Comparison of ENCODE assay signal across 1 cellular context in the genomic region with DNA sequence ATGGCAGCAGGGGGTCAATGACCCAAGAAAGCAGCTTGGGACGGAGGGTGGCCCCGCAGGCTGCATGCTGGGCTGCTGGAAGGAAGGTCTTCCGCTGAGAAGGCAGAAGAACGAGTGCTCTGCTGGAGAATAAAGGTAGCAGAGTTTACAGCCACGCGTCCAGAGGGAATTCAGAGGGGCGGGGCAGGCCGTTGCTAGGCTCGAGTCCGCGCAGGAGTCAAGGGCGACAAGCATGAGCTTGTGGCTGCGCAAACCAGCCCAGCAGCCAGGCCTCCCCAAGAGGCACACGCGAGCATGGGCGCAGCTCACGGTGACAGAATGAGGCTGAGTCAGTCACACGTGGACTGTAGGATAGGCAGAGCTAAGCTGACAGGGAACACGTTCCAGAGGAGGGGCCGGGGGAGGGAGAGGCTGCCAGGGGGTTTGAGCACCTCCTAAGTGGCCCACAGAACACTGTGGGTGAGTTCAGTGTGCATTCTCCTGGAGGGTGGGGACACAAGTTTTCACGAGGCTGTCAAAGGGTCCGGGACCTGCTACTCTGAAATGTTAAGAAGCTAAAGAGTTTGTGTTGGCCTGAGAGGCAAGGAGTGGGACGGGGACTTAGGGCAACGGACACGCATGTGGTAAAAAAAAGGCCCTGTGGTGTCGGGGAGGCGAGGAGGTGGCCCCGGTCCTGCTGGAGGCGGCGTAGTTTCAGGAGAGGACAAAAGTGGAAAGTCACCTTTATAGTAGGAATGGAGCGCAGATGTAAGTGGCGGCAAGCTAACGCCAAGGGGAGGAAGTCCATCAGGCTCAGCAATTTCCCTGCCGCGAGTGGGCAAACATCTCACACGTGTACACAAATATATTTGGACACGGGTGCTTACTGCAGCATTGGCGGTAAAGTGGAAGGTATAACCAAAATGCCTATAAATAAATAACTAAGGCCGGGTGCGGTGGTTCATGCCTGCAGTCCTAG.
A peak's percentile ranks its signal among the peaks of the same experiment; 100 is the strongest.
TF ChIP-seq lines count a peak whose summit lies in the region.

No MANE protein-coding gene starts in this region.

TF ChIP-seq in K562, 482 proteins besides CTCF, POLR2A, EP300 and RAD21 (continued from another document and continues in another):
- TF ChIP-seq, protein P1, sequence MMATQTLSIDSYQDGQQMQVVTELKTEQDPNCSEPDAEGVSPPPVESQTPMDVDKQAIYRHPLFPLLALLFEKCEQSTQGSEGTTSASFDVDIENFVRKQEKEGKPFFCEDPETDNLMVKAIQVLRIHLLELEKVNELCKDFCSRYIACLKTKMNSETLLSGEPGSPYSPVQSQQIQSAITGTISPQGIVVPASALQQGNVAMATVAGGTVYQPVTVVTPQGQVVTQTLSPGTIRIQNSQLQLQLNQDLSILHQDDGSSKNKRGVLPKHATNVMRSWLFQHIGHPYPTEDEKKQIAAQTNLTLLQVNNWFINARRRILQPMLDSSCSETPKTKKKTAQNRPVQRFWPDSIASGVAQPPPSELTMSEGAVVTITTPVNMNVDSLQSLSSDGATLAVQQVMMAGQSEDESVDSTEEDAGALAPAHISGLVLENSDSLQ (IDR thresholded peaks at IDR 0.05), result peak; percentile 57
- TF ChIP-seq FIP1L1 (IDR thresholded peaks at IDR 0.05; ENCODE audit: low read depth, low read length, poor library complexity, severe bottlenecking) (no peak), ZBED1 (IDR thresholded peaks at IDR 0.05) (no peak), ZNF431 (CRISPR knock-in tag; IDR thresholded peaks at IDR 0.05) (no peak; the same call in 1 of the 2 replicates), ZFP36 (IDR thresholded peaks at IDR 0.05; ENCODE audit: low read depth, low read length, partially characterized antibody) (no peak), SNIP1 (IDR thresholded peaks at IDR 0.05; ENCODE audit: low read depth) (no peak), GABPB2 (CRISPR knock-in tag; conservative IDR thresholded peaks at IDR 0.05) (no peak), ARID2 (IDR thresholded peaks at IDR 0.05) (no peak), MECOM (CRISPR knock-in tag; IDR thresholded peaks at IDR 0.05) (no peak), PHF8 (IDR thresholded peaks at IDR 0.05; ENCODE audit: borderline replicate concordance, low read length) (peak; percentile 44; the same call in 1 of the 2 replicates), NRF1 (conservative IDR thresholded peaks at IDR 0.05 in 1 of 2, IDR thresholded peaks at IDR 0.05 in 1 of 2) (peak; percentile 90 to 92), HNRNPUL1 (IDR thresholded peaks at IDR 0.05; ENCODE audit: low read length) (no peak)
- TF ChIP-seq, protein P2, sequence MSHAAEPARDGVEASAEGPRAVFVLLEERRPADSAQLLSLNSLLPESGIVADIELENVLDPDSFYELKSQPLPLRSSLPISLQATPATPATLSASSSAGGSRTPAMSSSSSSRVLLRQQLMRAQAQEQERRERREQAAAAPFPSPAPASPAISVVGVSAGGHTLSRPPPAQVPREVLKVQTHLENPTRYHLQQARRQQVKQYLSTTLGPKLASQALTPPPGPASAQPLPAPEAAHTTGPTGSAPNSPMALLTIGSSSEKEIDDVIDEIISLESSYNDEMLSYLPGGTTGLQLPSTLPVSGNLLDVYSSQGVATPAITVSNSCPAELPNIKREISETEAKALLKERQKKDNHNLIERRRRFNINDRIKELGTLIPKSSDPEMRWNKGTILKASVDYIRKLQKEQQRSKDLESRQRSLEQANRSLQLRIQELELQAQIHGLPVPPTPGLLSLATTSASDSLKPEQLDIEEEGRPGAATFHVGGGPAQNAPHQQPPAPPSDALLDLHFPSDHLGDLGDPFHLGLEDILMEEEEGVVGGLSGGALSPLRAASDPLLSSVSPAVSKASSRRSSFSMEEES (CRISPR knock-in tag; IDR thresholded peaks at IDR 0.05), result no peak
- TF ChIP-seq, protein P3, sequence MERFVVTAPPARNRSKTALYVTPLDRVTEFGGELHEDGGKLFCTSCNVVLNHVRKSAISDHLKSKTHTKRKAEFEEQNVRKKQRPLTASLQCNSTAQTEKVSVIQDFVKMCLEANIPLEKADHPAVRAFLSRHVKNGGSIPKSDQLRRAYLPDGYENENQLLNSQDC (CRISPR knock-in tag; IDR thresholded peaks at IDR 0.05), result no peak
- TF ChIP-seq, protein P4, sequence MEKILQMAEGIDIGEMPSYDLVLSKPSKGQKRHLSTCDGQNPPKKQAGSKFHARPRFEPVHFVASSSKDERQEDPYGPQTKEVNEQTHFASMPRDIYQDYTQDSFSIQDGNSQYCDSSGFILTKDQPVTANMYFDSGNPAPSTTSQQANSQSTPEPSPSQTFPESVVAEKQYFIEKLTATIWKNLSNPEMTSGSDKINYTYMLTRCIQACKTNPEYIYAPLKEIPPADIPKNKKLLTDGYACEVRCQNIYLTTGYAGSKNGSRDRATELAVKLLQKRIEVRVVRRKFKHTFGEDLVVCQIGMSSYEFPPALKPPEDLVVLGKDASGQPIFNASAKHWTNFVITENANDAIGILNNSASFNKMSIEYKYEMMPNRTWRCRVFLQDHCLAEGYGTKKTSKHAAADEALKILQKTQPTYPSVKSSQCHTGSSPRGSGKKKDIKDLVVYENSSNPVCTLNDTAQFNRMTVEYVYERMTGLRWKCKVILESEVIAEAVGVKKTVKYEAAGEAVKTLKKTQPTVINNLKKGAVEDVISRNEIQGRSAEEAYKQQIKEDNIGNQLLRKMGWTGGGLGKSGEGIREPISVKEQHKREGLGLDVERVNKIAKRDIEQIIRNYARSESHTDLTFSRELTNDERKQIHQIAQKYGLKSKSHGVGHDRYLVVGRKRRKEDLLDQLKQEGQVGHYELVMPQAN (IDR thresholded peaks at IDR 0.05; ENCODE audit: borderline replicate concordance), result peak; percentile 86; the same call in 1 of the 2 replicates
- TF ChIP-seq, protein P5, sequence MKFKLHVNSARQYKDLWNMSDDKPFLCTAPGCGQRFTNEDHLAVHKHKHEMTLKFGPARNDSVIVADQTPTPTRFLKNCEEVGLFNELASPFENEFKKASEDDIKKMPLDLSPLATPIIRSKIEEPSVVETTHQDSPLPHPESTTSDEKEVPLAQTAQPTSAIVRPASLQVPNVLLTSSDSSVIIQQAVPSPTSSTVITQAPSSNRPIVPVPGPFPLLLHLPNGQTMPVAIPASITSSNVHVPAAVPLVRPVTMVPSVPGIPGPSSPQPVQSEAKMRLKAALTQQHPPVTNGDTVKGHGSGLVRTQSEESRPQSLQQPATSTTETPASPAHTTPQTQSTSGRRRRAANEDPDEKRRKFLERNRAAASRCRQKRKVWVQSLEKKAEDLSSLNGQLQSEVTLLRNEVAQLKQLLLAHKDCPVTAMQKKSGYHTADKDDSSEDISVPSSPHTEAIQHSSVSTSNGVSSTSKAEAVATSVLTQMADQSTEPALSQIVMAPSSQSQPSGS (CRISPR knock-in tag; IDR thresholded peaks at IDR 0.05), result no peak
- TF ChIP-seq, protein P6, sequence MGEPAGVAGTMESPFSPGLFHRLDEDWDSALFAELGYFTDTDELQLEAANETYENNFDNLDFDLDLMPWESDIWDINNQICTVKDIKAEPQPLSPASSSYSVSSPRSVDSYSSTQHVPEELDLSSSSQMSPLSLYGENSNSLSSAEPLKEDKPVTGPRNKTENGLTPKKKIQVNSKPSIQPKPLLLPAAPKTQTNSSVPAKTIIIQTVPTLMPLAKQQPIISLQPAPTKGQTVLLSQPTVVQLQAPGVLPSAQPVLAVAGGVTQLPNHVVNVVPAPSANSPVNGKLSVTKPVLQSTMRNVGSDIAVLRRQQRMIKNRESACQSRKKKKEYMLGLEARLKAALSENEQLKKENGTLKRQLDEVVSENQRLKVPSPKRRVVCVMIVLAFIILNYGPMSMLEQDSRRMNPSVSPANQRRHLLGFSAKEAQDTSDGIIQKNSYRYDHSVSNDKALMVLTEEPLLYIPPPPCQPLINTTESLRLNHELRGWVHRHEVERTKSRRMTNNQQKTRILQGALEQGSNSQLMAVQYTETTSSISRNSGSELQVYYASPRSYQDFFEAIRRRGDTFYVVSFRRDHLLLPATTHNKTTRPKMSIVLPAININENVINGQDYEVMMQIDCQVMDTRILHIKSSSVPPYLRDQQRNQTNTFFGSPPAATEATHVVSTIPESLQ (CRISPR knock-in tag; IDR thresholded peaks at IDR 0.05), result 0 out of 2 replicates have a peak, but pooled peaks have one; percentile 56
- TF ChIP-seq, protein P7, sequence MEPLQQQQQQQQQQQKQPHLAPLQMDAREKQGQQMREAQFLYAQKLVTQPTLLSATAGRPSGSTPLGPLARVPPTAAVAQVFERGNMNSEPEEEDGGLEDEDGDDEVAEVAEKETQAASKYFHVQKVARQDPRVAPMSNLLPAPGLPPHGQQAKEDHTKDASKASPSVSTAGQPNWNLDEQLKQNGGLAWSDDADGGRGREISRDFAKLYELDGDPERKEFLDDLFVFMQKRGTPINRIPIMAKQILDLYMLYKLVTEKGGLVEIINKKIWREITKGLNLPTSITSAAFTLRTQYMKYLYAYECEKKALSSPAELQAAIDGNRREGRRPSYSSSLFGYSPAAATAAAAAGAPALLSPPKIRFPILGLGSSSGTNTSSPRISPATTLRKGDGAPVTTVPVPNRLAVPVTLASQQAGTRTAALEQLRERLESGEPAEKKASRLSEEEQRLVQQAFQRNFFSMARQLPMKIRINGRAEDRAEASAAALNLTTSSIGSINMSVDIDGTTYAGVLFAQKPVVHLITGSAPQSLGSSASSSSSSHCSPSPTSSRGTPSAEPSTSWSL (CRISPR knock-in tag; IDR thresholded peaks at IDR 0.05; ENCODE audit: borderline replicate concordance), result no peak
- TF ChIP-seq, protein P8, sequence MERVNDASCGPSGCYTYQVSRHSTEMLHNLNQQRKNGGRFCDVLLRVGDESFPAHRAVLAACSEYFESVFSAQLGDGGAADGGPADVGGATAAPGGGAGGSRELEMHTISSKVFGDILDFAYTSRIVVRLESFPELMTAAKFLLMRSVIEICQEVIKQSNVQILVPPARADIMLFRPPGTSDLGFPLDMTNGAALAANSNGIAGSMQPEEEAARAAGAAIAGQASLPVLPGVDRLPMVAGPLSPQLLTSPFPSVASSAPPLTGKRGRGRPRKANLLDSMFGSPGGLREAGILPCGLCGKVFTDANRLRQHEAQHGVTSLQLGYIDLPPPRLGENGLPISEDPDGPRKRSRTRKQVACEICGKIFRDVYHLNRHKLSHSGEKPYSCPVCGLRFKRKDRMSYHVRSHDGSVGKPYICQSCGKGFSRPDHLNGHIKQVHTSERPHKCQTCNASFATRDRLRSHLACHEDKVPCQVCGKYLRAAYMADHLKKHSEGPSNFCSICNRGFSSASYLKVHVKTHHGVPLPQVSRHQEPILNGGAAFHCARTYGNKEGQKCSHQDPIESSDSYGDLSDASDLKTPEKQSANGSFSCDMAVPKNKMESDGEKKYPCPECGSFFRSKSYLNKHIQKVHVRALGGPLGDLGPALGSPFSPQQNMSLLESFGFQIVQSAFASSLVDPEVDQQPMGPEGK (CRISPR knock-in tag; IDR thresholded peaks at IDR 0.05; ENCODE audit: borderline replicate concordance), result no peak
- TF ChIP-seq, protein P9, sequence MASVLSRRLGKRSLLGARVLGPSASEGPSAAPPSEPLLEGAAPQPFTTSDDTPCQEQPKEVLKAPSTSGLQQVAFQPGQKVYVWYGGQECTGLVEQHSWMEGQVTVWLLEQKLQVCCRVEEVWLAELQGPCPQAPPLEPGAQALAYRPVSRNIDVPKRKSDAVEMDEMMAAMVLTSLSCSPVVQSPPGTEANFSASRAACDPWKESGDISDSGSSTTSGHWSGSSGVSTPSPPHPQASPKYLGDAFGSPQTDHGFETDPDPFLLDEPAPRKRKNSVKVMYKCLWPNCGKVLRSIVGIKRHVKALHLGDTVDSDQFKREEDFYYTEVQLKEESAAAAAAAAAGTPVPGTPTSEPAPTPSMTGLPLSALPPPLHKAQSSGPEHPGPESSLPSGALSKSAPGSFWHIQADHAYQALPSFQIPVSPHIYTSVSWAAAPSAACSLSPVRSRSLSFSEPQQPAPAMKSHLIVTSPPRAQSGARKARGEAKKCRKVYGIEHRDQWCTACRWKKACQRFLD (CRISPR knock-in tag; IDR thresholded peaks at IDR 0.05), result 0 out of 2 replicates have a peak, but pooled peaks have one; percentile 59
- TF ChIP-seq, protein P10, sequence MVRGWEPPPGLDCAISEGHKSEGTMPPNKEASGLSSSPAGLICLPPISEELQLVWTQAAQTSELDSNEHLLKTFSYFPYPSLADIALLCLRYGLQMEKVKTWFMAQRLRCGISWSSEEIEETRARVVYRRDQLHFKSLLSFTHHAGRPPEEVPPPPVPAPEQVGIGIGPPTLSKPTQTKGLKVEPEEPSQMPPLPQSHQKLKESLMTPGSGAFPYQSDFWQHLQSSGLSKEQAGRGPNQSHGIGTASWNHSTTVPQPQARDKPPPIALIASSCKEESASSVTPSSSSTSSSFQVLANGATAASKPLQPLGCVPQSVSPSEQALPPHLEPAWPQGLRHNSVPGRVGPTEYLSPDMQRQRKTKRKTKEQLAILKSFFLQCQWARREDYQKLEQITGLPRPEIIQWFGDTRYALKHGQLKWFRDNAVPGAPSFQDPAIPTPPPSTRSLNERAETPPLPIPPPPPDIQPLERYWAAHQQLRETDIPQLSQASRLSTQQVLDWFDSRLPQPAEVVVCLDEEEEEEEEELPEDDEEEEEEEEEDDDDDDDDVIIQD (CRISPR knock-in tag; IDR thresholded peaks at IDR 0.05), result no peak
- TF ChIP-seq, protein P11, sequence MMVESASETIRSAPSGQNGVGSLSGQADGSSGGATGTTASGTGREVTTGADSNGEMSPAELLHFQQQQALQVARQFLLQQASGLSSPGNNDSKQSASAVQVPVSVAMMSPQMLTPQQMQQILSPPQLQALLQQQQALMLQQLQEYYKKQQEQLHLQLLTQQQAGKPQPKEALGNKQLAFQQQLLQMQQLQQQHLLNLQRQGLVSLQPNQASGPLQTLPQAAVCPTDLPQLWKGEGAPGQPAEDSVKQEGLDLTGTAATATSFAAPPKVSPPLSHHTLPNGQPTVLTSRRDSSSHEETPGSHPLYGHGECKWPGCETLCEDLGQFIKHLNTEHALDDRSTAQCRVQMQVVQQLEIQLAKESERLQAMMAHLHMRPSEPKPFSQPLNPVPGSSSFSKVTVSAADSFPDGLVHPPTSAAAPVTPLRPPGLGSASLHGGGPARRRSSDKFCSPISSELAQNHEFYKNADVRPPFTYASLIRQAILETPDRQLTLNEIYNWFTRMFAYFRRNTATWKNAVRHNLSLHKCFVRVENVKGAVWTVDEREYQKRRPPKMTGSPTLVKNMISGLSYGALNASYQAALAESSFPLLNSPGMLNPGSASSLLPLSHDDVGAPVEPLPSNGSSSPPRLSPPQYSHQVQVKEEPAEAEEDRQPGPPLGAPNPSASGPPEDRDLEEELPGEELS (CRISPR knock-in tag; IDR thresholded peaks at IDR 0.05; ENCODE audit: borderline replicate concordance), result no peak
- TF ChIP-seq, protein P12, sequence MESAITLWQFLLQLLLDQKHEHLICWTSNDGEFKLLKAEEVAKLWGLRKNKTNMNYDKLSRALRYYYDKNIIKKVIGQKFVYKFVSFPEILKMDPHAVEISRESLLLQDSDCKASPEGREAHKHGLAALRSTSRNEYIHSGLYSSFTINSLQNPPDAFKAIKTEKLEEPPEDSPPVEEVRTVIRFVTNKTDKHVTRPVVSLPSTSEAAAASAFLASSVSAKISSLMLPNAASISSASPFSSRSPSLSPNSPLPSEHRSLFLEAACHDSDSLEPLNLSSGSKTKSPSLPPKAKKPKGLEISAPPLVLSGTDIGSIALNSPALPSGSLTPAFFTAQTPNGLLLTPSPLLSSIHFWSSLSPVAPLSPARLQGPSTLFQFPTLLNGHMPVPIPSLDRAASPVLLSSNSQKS (CRISPR knock-in tag; IDR thresholded peaks at IDR 0.05), result no peak
